In the genomic region with DNA sequence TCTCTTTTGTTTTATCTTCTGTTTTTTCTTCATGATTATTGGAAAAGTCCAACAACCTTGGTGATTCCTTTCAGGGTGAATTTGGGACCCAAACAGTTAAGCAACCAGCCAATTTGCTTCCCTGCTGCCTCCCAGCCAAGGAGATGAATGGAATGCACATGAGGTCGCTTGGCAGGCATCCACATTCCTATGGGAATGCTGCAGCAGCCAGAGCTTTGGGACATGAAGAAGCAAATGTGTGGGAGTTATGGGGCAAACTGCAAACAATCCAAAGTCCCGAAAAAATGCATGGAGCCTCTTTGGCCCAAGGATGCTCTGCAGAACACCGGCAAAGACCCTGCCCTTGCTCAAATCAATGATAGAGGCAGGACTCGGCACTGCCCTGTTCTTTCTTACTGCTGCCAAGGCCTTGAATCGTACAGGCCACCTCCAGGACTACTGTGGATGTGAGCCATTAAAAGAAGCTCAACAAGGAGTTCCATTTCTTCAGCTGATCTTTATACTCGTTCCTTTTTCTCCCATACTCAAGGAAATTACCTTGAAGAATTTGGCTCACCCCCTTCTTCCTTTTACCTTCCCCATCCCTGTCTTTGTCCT, we compare ENCODE assay signal across 10 cellular contexts.
DNase-seq lines count a peak whose midpoint lies in the region; ATAC-seq and TF ChIP-seq lines count a peak whose summit lies in the region.
"Had no signal": no experiment of that assay in that cellular context is flagged by ENCODE, and none has a peak within 500 bp of the region (broad histone marks: within the 10 kb centered on the region; RNA-seq: fewer than 3 reads in every experiment).

No MANE protein-coding gene starts in this region.

- H3K27me3 Mint-ChIP-seq in natural killer cell (ENCODE audit: low read depth in 2 of 2): peaks cover 9 to 62% of the 10 kb centered on the region in 2 donors
- H3K27me3 Mint-ChIP-seq in activated CD8-positive, alpha-beta memory T cell treated with anti-CD3 and anti-CD28 coated beads, Interleukin-2, amount 10 ng/mL, durations not matched to agents 7 days and 5 days: peaks cover 33% of the 10 kb centered on the region

- no peaks in the 10 kb centered on the region for H3K4me1 Mint-ChIP-seq in natural killer cell
- no peaks in the 10 kb centered on the region for H3K4me1 Mint-ChIP-seq in activated CD8-positive, alpha-beta memory T cell treated with anti-CD3 and anti-CD28 coated beads, Interleukin-2, amount 10 ng/mL, durations not matched to agents 7 days and 5 days

- CTCF ChIA-PET in A673 (lab: Charles Lee): no interaction called here
- CTCF ChIA-PET in activated CD8-positive, alpha-beta memory T cell treated with anti-CD3 and anti-CD28 coated beads, Interleukin-2, amount 10 ng/mL, durations not matched to agents 7 days and 5 days (lab: Charles Lee): no interaction called here

- no peak overlapping the region for H3K4me3 ChIP-seq in A673 (ENCODE audit: low read depth, low read length, poor library complexity, severe bottlenecking)
- H3K4me3 ChIP-seq in epithelial cell of proximal tubule (ENCODE audit: low read depth, low read length): no peak overlapping the region
- H3K4me3 ChIP-seq in lung: no peak overlapping the region

- no peak overlapping the region for H3K4me3 Mint-ChIP-seq in natural killer cell
- no peak overlapping the region for H3K4me3 Mint-ChIP-seq in activated CD8-positive, alpha-beta memory T cell treated with anti-CD3 and anti-CD28 coated beads, Interleukin-2, amount 10 ng/mL, durations not matched to agents 7 days and 5 days
- H3K4me3 Mint-ChIP-seq: T-helper 1 cell treated with Interleukin-12 subunit alpha and Interleukin-12 subunit beta and Interleukin-4 antibody, amounts not matched to agents 30 μg/mL and 1 μg/mL, for 36 hours had no signal

- no TSS peak for BruUV-seq in A673 (replicated peaks; lab: Mats Ljungman, UMichigan)

- H3K4me1 ChIP-seq in A673 (ENCODE audit: insufficient read depth, low read length, poor library complexity, severe bottlenecking) (no peaks in the 10 kb centered on the region), lung (ENCODE audit: control insufficient read depth in 2 of 2, insufficient read depth in 2 of 2, low read length in 2 of 2) (peaks cover 2 to 17% of the 10 kb centered on the region in 2 donors)

- H3K27me3 ChIP-seq in A673 (replicated peaks; ENCODE audit: insufficient read depth, low read depth, low read length, poor library complexity) (no peaks in the 10 kb centered on the region), lung (ENCODE audit: control insufficient read depth, insufficient read depth) (no peaks in the 10 kb centered on the region)

- H3K27ac ChIP-seq in A673 (ENCODE audit: low read depth, low read length, poor library complexity, severe bottlenecking) (no peak overlapping the region), lung (ENCODE audit: low read depth in 1 of 2, low read length in 1 of 2) (peak overlapping the region in 1 of 2 donors; percentile 47)

- POLR2A ChIA-PET in A673 (lab: Charles Lee; ENCODE audit: low non-redundant PET): no interaction called here

- peaks cover 0 to 2% of the 10 kb centered on the region in 2 donors for H3K9me3 Mint-ChIP-seq in natural killer cell
- H3K9me3 Mint-ChIP-seq in activated CD8-positive, alpha-beta memory T cell treated with anti-CD3 and anti-CD28 coated beads, Interleukin-2, amount 10 ng/mL, durations not matched to agents 7 days and 5 days (ENCODE audit: low read depth): no peaks in the 10 kb centered on the region
- H3K9me3 Mint-ChIP-seq: T-helper 1 cell treated with Interleukin-12 subunit alpha and Interleukin-12 subunit beta and Interleukin-4 antibody, amounts not matched to agents 30 μg/mL and 1 μg/mL, for 36 hours had no signal

- intact Hi-C loops in A673 (cut with micrococcal nuclease; ENCODE audit: unreplicated experiment) (no loop called here), natural killer cell (cut with micrococcal nuclease) (no loop called here)

- 32 to 49% methylated on average over 6 of the region's 6 CpGs for WGBS in lung, 2 donors

- H3K36me3 ChIP-seq in A673 (ENCODE audit: insufficient read depth, low read length, poor library complexity, severe bottlenecking) (no peaks in the 10 kb centered on the region), lung (ENCODE audit: control insufficient read depth in 2 of 2, insufficient read depth in 2 of 2, low read length in 2 of 2) (no peaks in the 10 kb centered on the region)

- H3K36me3 Mint-ChIP-seq in natural killer cell: no peaks in the 10 kb centered on the region
- H3K36me3 Mint-ChIP-seq in activated CD8-positive, alpha-beta memory T cell treated with anti-CD3 and anti-CD28 coated beads, Interleukin-2, amount 10 ng/mL, durations not matched to agents 7 days and 5 days: no peaks in the 10 kb centered on the region

- H3K9me3 ChIP-seq in A673 (ENCODE audit: low read depth, low read length, poor library complexity, severe bottlenecking) (peaks cover 8% of the 10 kb centered on the region), lung (ENCODE audit: control insufficient read depth in 2 of 2, insufficient read depth in 1 of 2, low read length in 1 of 2) (no peaks in the 10 kb centered on the region)

- peak; percentile 28 for DNase-seq in A673 (ENCODE audit: low spot score)
- DNase-seq in NCI-H446 (lab: John Stamatoyannopoulos, UW): peak; percentile 68 to 83
- peak; percentile 59 for DNase-seq in epithelial cell of proximal tubule (ENCODE audit: low read depth)
- DNase-seq in lung (ENCODE audit: low spot score): peak; percentile 75
- no peak for DNase-seq in natural killer cell
- DNase-seq in activated CD8-positive, alpha-beta memory T cell treated with anti-CD3 and anti-CD28 coated beads, Interleukin-2, amount 10 ng/mL, durations not matched to agents 7 days and 5 days: no peak
- DNase-seq: effector CD8-positive, alpha-beta T cell had no signal

- H3K27ac Mint-ChIP-seq in natural killer cell: no peak overlapping the region
- no peak overlapping the region for H3K27ac Mint-ChIP-seq in activated CD8-positive, alpha-beta memory T cell treated with anti-CD3 and anti-CD28 coated beads, Interleukin-2, amount 10 ng/mL, durations not matched to agents 7 days and 5 days
- H3K27ac Mint-ChIP-seq: T-helper 1 cell treated with Interleukin-12 subunit alpha and Interleukin-12 subunit beta and Interleukin-4 antibody, amounts not matched to agents 30 μg/mL and 1 μg/mL, for 36 hours had no signal

- ATAC-seq in lung (ENCODE audit: insufficient read depth, low FRiP score): peak; percentile 49
- ATAC-seq in esophagus mucosa: no peak
- no peak for ATAC-seq in HG03039 (IDR thresholded peaks at IDR 0.05; ENCODE audit: unreplicated experiment)
- ATAC-seq in natural killer cell: no peak
- ATAC-seq in activated CD8-positive, alpha-beta memory T cell treated with anti-CD3 and anti-CD28 coated beads, Interleukin-2, amount 10 ng/mL, durations not matched to agents 7 days and 5 days: no peak

- TF ChIP-seq CTCF in A673 (conservative IDR thresholded peaks at IDR 0.05; ENCODE audit: low read depth, low read length) (no peak), epithelial cell of proximal tubule (conservative IDR thresholded peaks at IDR 0.05; ENCODE audit: low read depth, low read length) (no peak), lung (IDR thresholded peaks at IDR 0.05; ENCODE audit: control extremely low read depth, extremely low read depth) (no peak), natural killer cell (IDR thresholded peaks at IDR 0.05) (no peak)

Comparison
In these comparisons a context has a peak if more than half of its experiments do, and no peak if none do; other contexts are left out.
1. DNase-seq: peak in A673 (single experiment), NCI-H446 (2 of 2), epithelial cell of proximal tubule (single experiment) and lung (single experiment); none in natural killer cell (single experiment) and activated CD8-positive, alpha-beta memory T cell treated with anti-CD3 and anti-CD28 coated beads, Interleukin-2, amount 10 ng/mL, durations not matched to agents 7 days and 5 days (single experiment).